Comparison of ENCODE assay signal across 20 cellular contexts in the genomic region with DNA sequence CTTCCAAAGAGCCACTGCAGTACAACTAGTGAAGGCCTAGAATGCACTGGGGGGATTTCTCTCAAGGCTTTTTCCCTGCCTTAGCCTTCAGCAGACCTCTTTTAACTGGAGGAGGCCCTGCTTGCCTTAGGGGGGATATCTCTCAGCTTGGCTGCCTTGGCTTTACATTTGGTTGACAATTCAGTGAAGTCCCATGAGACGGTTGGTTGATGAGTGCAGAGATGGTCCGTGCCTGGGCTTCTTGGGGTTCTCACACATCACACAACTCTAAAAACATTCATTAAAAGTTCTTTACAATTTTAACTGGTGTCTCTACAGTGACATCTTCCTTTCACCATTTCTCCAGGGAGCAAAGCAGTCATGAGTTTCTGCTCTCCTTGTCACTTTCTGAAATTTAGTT.
"Had no signal": no experiment of that assay in that cellular context is flagged by ENCODE, and none has a peak within 500 bp of the region (broad histone marks: within the 10 kb centered on the region; RNA-seq: fewer than 3 reads in every experiment).

No MANE protein-coding gene starts in this region.

- H3K27me3 ChIP-seq: brain microvascular endothelial cell, colonic mucosa, gastrocnemius medialis, heart right ventricle, upper lobe of right lung had no signal

- H3K36me3 ChIP-seq: brain microvascular endothelial cell, colonic mucosa, gastrocnemius medialis, heart right ventricle, upper lobe of right lung had no signal

- ATAC-seq: activated CD4-positive, CD25-positive, alpha-beta regulatory T cell treated with anti-CD3 and anti-CD28 coated beads, Interleukin-2, amount 50 U/mL, for 24 hours; activated CD8-positive, alpha-beta T cell treated with anti-CD3 and anti-CD28 coated beads, Interleukin-2, amount 10 ng/mL, durations not matched to agents 7 days and 5 days; gastrocnemius medialis; naive thymus-derived CD8-positive, alpha-beta T cell; stimulated activated naive B cell treated with anti-CD40 and anti-IgM and Interleukin-4, amounts not matched to agents 10 μg/mL and 1 μg/mL and 100 μg/mL, for 72 hours; upper lobe of right lung had no signal

- H3K27ac ChIP-seq: brain microvascular endothelial cell, colonic mucosa, gastrocnemius medialis, heart right ventricle, upper lobe of right lung had no signal

- H3K27me3 Mint-ChIP-seq: activated CD4-positive, alpha-beta T cell treated with anti-CD3 and anti-CD28 coated beads, Interleukin-2, amount 10 ng/mL, durations not matched to agents 7 days and 5 days; activated naive CD8-positive, alpha-beta T cell treated with anti-CD3 and anti-CD28 coated beads, Interleukin-2, amount 10 ng/mL, durations not matched to agents 7 days and 5 days; activated T-cell treated with anti-CD3 and anti-CD28 coated beads, Interleukin-2, amount 50 U/mL, for 24 hours; central memory CD8-positive, alpha-beta T cell; memory B cell; naive thymus-derived CD8-positive, alpha-beta T cell; stimulated activated naive B cell treated with anti-CD40 and anti-IgM and Interleukin-4, amounts not matched to agents 10 μg/mL and 1 μg/mL and 100 μg/mL, for 72 hours had no signal

- H3K4me1 ChIP-seq: colonic mucosa, gastrocnemius medialis, upper lobe of right lung had no signal

- H3K4me1 Mint-ChIP-seq: activated CD4-positive, alpha-beta T cell treated with anti-CD3 and anti-CD28 coated beads, Interleukin-2, amount 10 ng/mL, durations not matched to agents 7 days and 5 days; activated naive CD8-positive, alpha-beta T cell treated with anti-CD3 and anti-CD28 coated beads, Interleukin-2, amount 10 ng/mL, durations not matched to agents 7 days and 5 days; central memory CD8-positive, alpha-beta T cell; memory B cell; naive thymus-derived CD8-positive, alpha-beta T cell; stimulated activated naive B cell treated with anti-CD40 and anti-IgM and Interleukin-4, amounts not matched to agents 10 μg/mL and 1 μg/mL and 100 μg/mL, for 72 hours had no signal

- H3K4me3 ChIP-seq: colonic mucosa, gastrocnemius medialis, heart right ventricle, upper lobe of right lung had no signal

- H3K9me3 ChIP-seq: colonic mucosa, gastrocnemius medialis, heart right ventricle, upper lobe of right lung had no signal

- H3K9me3 Mint-ChIP-seq: activated CD4-positive, alpha-beta T cell treated with anti-CD3 and anti-CD28 coated beads, Interleukin-2, amount 10 ng/mL, durations not matched to agents 7 days and 5 days; activated naive CD8-positive, alpha-beta T cell treated with anti-CD3 and anti-CD28 coated beads, Interleukin-2, amount 10 ng/mL, durations not matched to agents 7 days and 5 days; activated T-cell treated with anti-CD3 and anti-CD28 coated beads, Interleukin-2, amount 50 U/mL, for 24 hours; activated T-helper 2 cell treated with anti-CD3 and anti-CD28 coated beads, Interferon-gamma antibody, Interleukin-2, Interleukin-4, amounts not matched to agents 10 μg/mL and 5 μg/mL and 100 μg/mL, durations not matched to agents 14 hours and 24 hours and 36 hours; central memory CD8-positive, alpha-beta T cell; naive thymus-derived CD8-positive, alpha-beta T cell; stimulated activated naive B cell treated with anti-CD40 and anti-IgM and Interleukin-4, amounts not matched to agents 10 μg/mL and 1 μg/mL and 100 μg/mL, for 72 hours; T-helper 1 cell treated with Interleukin-12 subunit alpha and Interleukin-12 subunit beta and Interleukin-4 antibody, amounts not matched to agents 30 μg/mL and 1 μg/mL, for 36 hours had no signal

- H3K27ac Mint-ChIP-seq: activated CD4-positive, alpha-beta T cell treated with anti-CD3 and anti-CD28 coated beads, Interleukin-2, amount 10 ng/mL, durations not matched to agents 7 days and 5 days; activated CD8-positive, alpha-beta T cell treated with anti-CD3 and anti-CD28 coated beads, Interleukin-2, amount 10 ng/mL, durations not matched to agents 7 days and 5 days; activated naive CD8-positive, alpha-beta T cell treated with anti-CD3 and anti-CD28 coated beads, Interleukin-2, amount 10 ng/mL, durations not matched to agents 7 days and 5 days; activated T-cell treated with anti-CD3 and anti-CD28 coated beads, Interleukin-2, amount 50 U/mL, for 24 hours; activated T-helper 2 cell treated with anti-CD3 and anti-CD28 coated beads, Interferon-gamma antibody, Interleukin-2, Interleukin-4, amounts not matched to agents 10 μg/mL and 5 μg/mL and 100 μg/mL, durations not matched to agents 14 hours and 24 hours and 36 hours; memory B cell; naive thymus-derived CD8-positive, alpha-beta T cell; stimulated activated naive B cell treated with anti-CD40 and anti-IgM and Interleukin-4, amounts not matched to agents 10 μg/mL and 1 μg/mL and 100 μg/mL, for 72 hours; T-helper 1 cell treated with Interleukin-12 subunit alpha and Interleukin-12 subunit beta and Interleukin-4 antibody, amounts not matched to agents 30 μg/mL and 1 μg/mL, for 36 hours had no signal

- H3K36me3 Mint-ChIP-seq: memory B cell; stimulated activated naive B cell treated with anti-CD40 and anti-IgM and Interleukin-4, amounts not matched to agents 10 μg/mL and 1 μg/mL and 100 μg/mL, for 72 hours had no signal

- DNase-seq: activated CD4-positive, alpha-beta T cell treated with anti-CD3 and anti-CD28 coated beads, Interleukin-2, amount 10 ng/mL, durations not matched to agents 7 days and 5 days; activated CD8-positive, alpha-beta T cell treated with anti-CD3 and anti-CD28 coated beads, Interleukin-2, amount 10 ng/mL, durations not matched to agents 7 days and 5 days; activated naive CD4-positive, alpha-beta T cell treated with Interleukin-2 at 50 U/mL for 16 hours; activated naive CD8-positive, alpha-beta T cell treated with anti-CD3 and anti-CD28 coated beads, Interleukin-2, amount 10 ng/mL, durations not matched to agents 7 days and 5 days; activated T-cell treated with anti-CD3 and anti-CD28 coated beads, Interleukin-2, amount 50 U/mL, for 24 hours; anterior cingulate cortex; colonic mucosa; gastrocnemius medialis; heart right ventricle; left ventricle myocardium superior; naive thymus-derived CD8-positive, alpha-beta T cell; posterior cingulate gyrus; stimulated activated naive B cell treated with anti-CD40 and anti-IgM and Interleukin-4, amounts not matched to agents 10 μg/mL and 1 μg/mL and 100 μg/mL, for 72 hours; upper lobe of right lung had no signal

- H3K4me3 Mint-ChIP-seq: activated CD4-positive, alpha-beta T cell treated with anti-CD3 and anti-CD28 coated beads, Interleukin-2, amount 10 ng/mL, durations not matched to agents 7 days and 5 days; activated CD8-positive, alpha-beta T cell treated with anti-CD3 and anti-CD28 coated beads, Interleukin-2, amount 10 ng/mL, durations not matched to agents 7 days and 5 days; activated naive CD8-positive, alpha-beta T cell treated with anti-CD3 and anti-CD28 coated beads, Interleukin-2, amount 10 ng/mL, durations not matched to agents 7 days and 5 days; activated T-cell treated with anti-CD3 and anti-CD28 coated beads, Interleukin-2, amount 50 U/mL, for 24 hours; central memory CD8-positive, alpha-beta T cell; memory B cell; naive thymus-derived CD8-positive, alpha-beta T cell; stimulated activated naive B cell treated with anti-CD40 and anti-IgM and Interleukin-4, amounts not matched to agents 10 μg/mL and 1 μg/mL and 100 μg/mL, for 72 hours; T-helper 1 cell treated with Interleukin-12 subunit alpha and Interleukin-12 subunit beta and Interleukin-4 antibody, amounts not matched to agents 30 μg/mL and 1 μg/mL, for 36 hours had no signal
